In the genomic region with DNA sequence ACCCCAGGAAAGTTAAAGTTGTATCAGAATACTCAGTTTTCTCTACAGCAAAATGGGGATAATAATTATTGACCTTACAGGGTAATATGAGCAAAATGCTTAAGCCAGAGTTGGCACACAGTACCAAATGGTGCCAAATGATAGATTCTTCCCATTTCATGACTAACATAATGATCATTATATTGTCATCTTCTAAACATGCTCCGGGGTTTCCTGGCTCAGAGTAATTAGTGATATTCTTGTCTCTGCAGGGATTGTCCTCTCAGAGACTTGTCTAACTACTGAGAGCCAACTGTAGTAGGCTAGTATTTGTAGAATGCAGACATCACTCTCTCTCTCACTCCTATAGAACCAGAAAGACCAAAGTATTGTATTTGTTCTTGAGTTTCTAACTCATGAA, we compare ENCODE assay signal across 28 cellular contexts. TPM values are rescaled to one million over a fixed set of nuclear protein-coding genes. Genes with fewer than 3 reads are reported as not detected.
"Had no signal": no experiment of that assay in that cellular context is flagged by ENCODE, and none has a peak within 500 bp of the region (broad histone marks: within the 10 kb centered on the region; RNA-seq: fewer than 3 reads in every experiment).

No MANE protein-coding gene starts in this region.

- H3K36me3 ChIP-seq: neural progenitor cell, ovary, right lobe of liver, sigmoid colon, suprapubic skin, tibial artery, transverse colon, upper lobe of right lung, uterus had no signal

- H3K9ac ChIP-seq: neural progenitor cell, parathyroid adenoma had no signal

- H3K4me1 ChIP-seq: parathyroid adenoma, psoas muscle, right lobe of liver, sigmoid colon, suprapubic skin, testis, tibial artery, transverse colon, upper lobe of right lung, uterus had no signal

- H3K27me3 ChIP-seq: neural progenitor cell, ovary, right lobe of liver, sigmoid colon, suprapubic skin, testis, tibial artery, transverse colon, upper lobe of right lung, uterus had no signal

- H2AFZ ChIP-seq: neural progenitor cell, parathyroid adenoma had no signal

- H3K9me3 ChIP-seq: ovary, psoas muscle, right lobe of liver, sigmoid colon, testis, tibial artery, transverse colon, upper lobe of right lung, uterus had no signal

- FAIRE-seq: small intestine had no signal

- ATAC-seq: natural killer cell; psoas muscle; right cardiac atrium; right lobe of liver; stimulated activated memory B cell treated with anti-CD40 and anti-IgM and Interleukin-4, amounts not matched to agents 10 μg/mL and 1 μg/mL and 100 μg/mL, for 72 hours; stimulated activated naive CD8-positive, alpha-beta T cell treated with anti-CD3 and anti-CD28 coated beads, Interleukin-15, amount 100 ng/mL, for 72 hours; stimulated activated naive CD8-positive, alpha-beta T cell treated with anti-CD3 and anti-CD28 coated beads, Interleukin-15, Interleukin-2, amounts not matched to agents 100 U/mL and 50 U/mL, for 24 hours; upper lobe of right lung had no signal

- DNase-seq: natural killer cell; occipital lobe; ovary; posterior cingulate gyrus; psoas muscle; right cardiac atrium; right lobe of liver; sigmoid colon; small intestine; stimulated activated CD4-positive, alpha-beta T cell treated with anti-CD3 and anti-CD28 coated beads, Interleukin-15, amount 100 ng/mL, for 24 hours; stimulated activated CD4-positive, alpha-beta T cell treated with anti-CD3 and anti-CD28 coated beads, Interleukin-2, amount 100 ng/mL, for 24 hours; stimulated activated CD4-positive, alpha-beta T cell treated with anti-CD3 and anti-CD28 coated beads, Interleukin-4, amount 100 ng/mL, for 1 hour; stimulated activated CD4-positive, alpha-beta T cell treated with anti-CD3 and anti-CD28 coated beads, Interleukin-4, amount 100 ng/mL, for 4 hours; stimulated activated CD8-positive, alpha-beta memory T cell treated with anti-CD3 and anti-CD28 coated beads, Interleukin-4, amount 100 ng/mL, for 48 hours; stimulated activated naive CD4-positive, alpha-beta T cell; stimulated activated naive CD8-positive, alpha-beta T cell treated with anti-CD3 and anti-CD28 coated beads, Interleukin-15, amount 100 ng/mL, for 72 hours; stimulated activated naive CD8-positive, alpha-beta T cell treated with anti-CD3 and anti-CD28 coated beads, Interleukin-15, Interleukin-2, amounts not matched to agents 100 U/mL and 50 U/mL, for 24 hours; substantia nigra; testis; tibial artery; transverse colon; upper lobe of right lung; uterus had no signal

- H3K79me2 ChIP-seq: parathyroid adenoma had no signal

- H3K4me3 ChIP-seq: neural progenitor cell, ovary, psoas muscle, right lobe of liver, sigmoid colon, suprapubic skin, testis, tibial artery, transverse colon, upper lobe of right lung, uterus had no signal

- H3K27ac ChIP-seq: neural progenitor cell, ovary, parathyroid adenoma, psoas muscle, right lobe of liver, sigmoid colon, suprapubic skin, testis, tibial artery, transverse colon, upper lobe of right lung, uterus had no signal

- H3K4me2 ChIP-seq: neural progenitor cell had no signal

RNA-seq across cellular contexts. Expression of a gene that starts 25.2 kb away (rescaled TPM):
- total RNA-seq: osteoblast had no signal
